ENCODE assay signal across 30 cellular contexts in genomic region chr1:246776923-246777322, GRCh38.
"Had no signal": no experiment of that assay in that cellular context is flagged by ENCODE, and none has a peak within 500 bp of the region (broad histone marks: within the 10 kb centered on the region; RNA-seq: fewer than 3 reads in every experiment).

No MANE protein-coding gene starts in this region.

- DNase-seq: activated CD4-positive, alpha-beta T cell treated with anti-CD3 and anti-CD28 coated beads, Interleukin-2, amount 10 ng/mL, durations not matched to agents 24 days and 14 days; activated CD4-positive, alpha-beta T cell treated with anti-CD3 and anti-CD28 coated beads, Interleukin-2, amount 50 U/mL, for 4 hours; activated CD4-positive, CD25-positive, alpha-beta regulatory T cell; activated CD8-positive, alpha-beta T cell treated with anti-CD3 and anti-CD28 coated beads for 36 hours; activated gamma-delta T cell treated with Interleukin-2 at 50 U/mL for 16 hours; activated naive CD4-positive, alpha-beta T cell treated with anti-CD3 and anti-CD28 coated beads for 36 hours; activated naive CD8-positive, alpha-beta T cell treated with anti-CD3 and anti-CD28 coated beads, Interleukin-2, amount 50 U/mL, for 24 hours; activated T-cell treated with anti-CD3 and anti-CD28 coated beads for 4 hours; activated T-cell treated with anti-CD3 and anti-CD28 coated beads, Interleukin-2, amount 50 U/mL, for 4 hours; anterior cingulate cortex; caudate nucleus; cerebellar nuclear complex; MM.1S; MV-4-11; NCI-H1092; NCI-H1436 treated with DMSO at 0.1 percent for 48 hours; NCI-H1694 treated with DMSO at 0.1 percent for 48 hours; NCI-H2029; NCI-H345; NCI-H510A; NCI-H526; NCI-H748 treated with DMSO at 0.1 percent for 48 hours; NK-92 treated with Interleukin-12 subunit alpha and Interleukin-12 subunit beta, amount 100 ng/mL, for 24 hours; Right ventricle myocardium superior; SW 1271; T-helper 1 cell; T-helper 2 cell; T-helper 9 cell; WERI-Rb-1 had no signal

- H3K27ac ChIP-seq: KMS-11, WERI-Rb-1 had no signal

- H3K4me2 ChIP-seq: KMS-11 had no signal

- H3K9ac ChIP-seq: KMS-11 had no signal
